ENCODE assay signal across 8 cellular contexts in genomic region chr17:49180303-49180702, GRCh38. TPM values are rescaled to one million over a fixed set of nuclear protein-coding genes. Genes with fewer than 3 reads are reported as not detected.
DNase-seq lines count a peak whose midpoint lies in the region; TF ChIP-seq lines count a peak whose summit lies in the region.

No MANE protein-coding gene starts in this region.

- no peak overlapping the region for H3K4me3 ChIP-seq in vagina

- H3K27me3 ChIP-seq in vagina = no peaks in the 10 kb centered on the region

- no peaks in the 10 kb centered on the region for H3K36me3 ChIP-seq in vagina

- no peaks in the 10 kb centered on the region for H3K4me1 ChIP-seq in vagina

- DNase-seq in CD1c-positive myeloid dendritic cell (ENCODE audit: extremely low spot score) (peak; percentile 75), HEK293T (ENCODE audit: extremely low spot score) (peak; percentile 79), SHP77 (lab: John Stamatoyannopoulos, UW) (peak; percentile 44 to 52), glomerular endothelial cell (ENCODE audit: extremely low read depth, low read depth, low spot score) (peak; percentile 33), posterior vena cava (ENCODE audit: low spot score) (peak; percentile 89), vagina (ENCODE audit: extremely low spot score in 2 of 2) (no peak), GF-D8 (lab: John Stamatoyannopoulos, UW) (no peak)
- peak in 3 of 4 experiments; percentile 37 to 52 (median 50) for DNase-seq in activated naive CD4-positive, alpha-beta T cell (lab: John Stamatoyannopoulos, UW)

- POLR2A ChIA-PET in HEK293T (lab: Yijun Ruan, JAX) = interaction anchor here (2.2 to 3.6 kb wide), 2 partner anchors 10 to 12 kb away, joined by 5 to 22 read pairs; no protein-coding TSS in a partner anchor

- intact Hi-C loops in posterior vena cava (cut with DNase I) = no loop called here
- intact Hi-C loops in vagina (cut with DNase I) = no loop called here

- TF ChIP-seq CTCF in vagina (IDR thresholded peaks at IDR 0.05) = peak in 2 of 3 experiments; percentile 68 to 72

- peaks cover 12% of the 10 kb centered on the region for H3K9me3 ChIP-seq in vagina

- CTCF ChIA-PET in HEK293T (lab: Yijun Ruan, JAX) = interaction anchor here (0.6 to 1.3 kb wide), 6 partner anchors 12 to 77 kb away, joined by 3 to 8 read pairs (median 4); no protein-coding TSS in a partner anchor

- no peak overlapping the region for H3K27ac ChIP-seq in vagina

- TF ChIP-seq POLR2A in vagina (IDR thresholded peaks at IDR 0.05) = no peak

TF ChIP-seq in HEK293T, 16 proteins besides CTCF, POLR2A, EP300 and RAD21:
- TF ChIP-seq BHLHE40 (IDR thresholded peaks at IDR 0.05; ENCODE audit: borderline replicate concordance) (no peak), ZNF384 (IDR thresholded peaks at IDR 0.05) (peak; percentile 69; the same call in 1 of the 2 replicates)

RNA-seq across cellular contexts. Expression of gene GNGT2, which starts 30.1 kb away (rescaled TPM):
- total RNA-seq in glomerular endothelial cell (1.4 and 2.9 TPM in 2 replicates), posterior vena cava (1 to 10 TPM; 2.1 to 2.3 TPM), vagina (6.6 TPM)

RNA-seq across cellular contexts. Expression of gene ABI3, which starts 30.2 kb away (rescaled TPM):
- 22.3 and 26.2 TPM in 2 replicates for total RNA-seq in glomerular endothelial cell
- total RNA-seq in posterior vena cava = 10 to 100 TPM; 10.6 TPM
- total RNA-seq in vagina = 11.0 TPM

RNA-seq across cellular contexts. Expression of gene B4GALNT2, which starts 47.7 kb away (rescaled TPM):
- total RNA-seq in glomerular endothelial cell (not detected in 2 replicates), posterior vena cava (under 1 TPM; 0.05 to 0.10 TPM), vagina (not detected)

RNA-seq across cellular contexts. Expression of gene PHOSPHO1, which starts 50.3 kb away (rescaled TPM):
- total RNA-seq in glomerular endothelial cell (0.10 TPM in 1 of 2 replicates, not detected in the other), posterior vena cava (1 to 10 TPM in 1 of 2 donors, under 1 TPM in 1; 0.62 to 2.6 TPM), vagina (not detected)

Comparison
In these comparisons a context has a peak if more than half of its experiments do, and no peak if none do; other contexts are left out.
1. DNase-seq: peak in CD1c-positive myeloid dendritic cell (single experiment), HEK293T (single experiment), SHP77 (2 of 2), activated naive CD4-positive, alpha-beta T cell (3 of 4), glomerular endothelial cell (single experiment) and posterior vena cava (single experiment); none in vagina (0 of 2) and GF-D8 (single experiment).